In the genomic region with DNA sequence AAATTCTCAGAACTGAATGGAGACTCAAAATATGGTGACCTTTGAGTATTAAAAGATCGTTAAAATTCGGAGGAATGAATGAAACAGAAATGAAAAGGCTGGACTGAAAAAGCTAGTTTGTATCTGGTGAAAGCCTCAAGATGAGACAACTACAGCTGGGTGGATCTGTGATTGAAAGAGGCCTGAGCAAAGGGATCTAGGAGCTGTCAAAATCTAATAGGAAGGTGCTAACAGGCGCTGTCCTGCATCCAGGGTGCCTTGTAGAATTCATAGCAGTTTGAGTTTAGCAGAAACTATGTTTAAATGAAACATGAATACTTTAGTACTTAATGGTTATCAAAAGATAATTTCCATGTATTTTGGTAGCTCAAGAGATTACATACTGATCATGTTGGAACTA, we compare ENCODE assay signal across 8 cellular contexts. TPM values are rescaled to one million over a fixed set of nuclear protein-coding genes. Genes with fewer than 3 reads are reported as not detected.
DNase-seq lines count a peak whose midpoint lies in the region; ATAC-seq and TF ChIP-seq lines count a peak whose summit lies in the region.

No MANE protein-coding gene starts in this region.

- no peak overlapping the region for H2BK120ac ChIP-seq in H9 (ENCODE audit: low read depth, low read length, poor library complexity, severe bottlenecking)

- H3K14ac ChIP-seq in H9 (ENCODE audit: insufficient read depth, low read length) = no peak overlapping the region

- no peak overlapping the region for H2BK5ac ChIP-seq in H9 (ENCODE audit: insufficient read length, low read length)

- H3K9me3 ChIP-seq in H9 (ENCODE audit: control insufficient read depth, low read depth, low read length) (no peaks in the 10 kb centered on the region), T-helper 17 cell (ENCODE audit: control insufficient read depth, low read length, poor library complexity, severe bottlenecking) (no peaks in the 10 kb centered on the region), skeletal muscle tissue (ENCODE audit: control insufficient read depth in 3 of 3, low read length in 3 of 3) (no peaks in the 10 kb centered on the region)

- no peak overlapping the region for H4K5ac ChIP-seq in H9 (ENCODE audit: insufficient read length, low read depth, low read length)

- H3K56ac ChIP-seq in H9 (ENCODE audit: insufficient read length, low read depth, low read length) = no peak overlapping the region

- H4K91ac ChIP-seq in H9 (ENCODE audit: insufficient read length, low read depth, low read length) = no peak overlapping the region

- no peak overlapping the region for H2AFZ ChIP-seq in H9 (ENCODE audit: low read length)

- TF ChIP-seq CTCF in H9 (conservative IDR thresholded peaks at IDR 0.05) (no peak), foreskin fibroblast (IDR thresholded peaks at IDR 0.05; ENCODE audit: low read depth, low read length) (no peak)

- no peaks in the 10 kb centered on the region for H3K36me3 ChIP-seq in skeletal muscle tissue (ENCODE audit: control insufficient read depth in 3 of 3, insufficient read depth in 3 of 3, low read length in 3 of 3)

- no peak overlapping the region for H2BK20ac ChIP-seq in H9 (ENCODE audit: low read depth, low read length, poor library complexity, severe bottlenecking)

- peaks cover 0 to 2% of the 10 kb centered on the region in 2 experiments; a peak in 1 of 5 replicates for H3K9me3 Mint-ChIP-seq in H9

- H2BK12ac ChIP-seq in H9 (ENCODE audit: insufficient read length, low read depth, low read length) = no peak overlapping the region

- no peak overlapping the region for H4K8ac ChIP-seq in H9 (replicated peaks; ENCODE audit: insufficient read length, low read depth, low read length)

- no peak overlapping the region for H3K4ac ChIP-seq in H9 (ENCODE audit: low read depth, low read length)

- H3K27me3 ChIP-seq in H9 (ENCODE audit: insufficient read depth, low read length) (no peaks in the 10 kb centered on the region), skeletal muscle tissue (ENCODE audit: control insufficient read depth in 3 of 3, insufficient read depth in 3 of 3, low read length in 3 of 3) (no peaks in the 10 kb centered on the region)

- no peak overlapping the region for H2BK15ac ChIP-seq in H9 (ENCODE audit: low read depth, low read length)

- DNase-seq in H9 (no peak), T-helper 17 cell (no peak), foreskin fibroblast (no peak), DMS153 treated with DMSO at 0.1 percent for 48 hours (lab: John Stamatoyannopoulos, UW; ENCODE audit: unreplicated experiment) (no peak)
- DNase-seq in stimulated activated naive CD4-positive, alpha-beta T cell (lab: John Stamatoyannopoulos, UW) = no peak

- H3K27me3 Mint-ChIP-seq in H9 (ENCODE audit: low read depth) (peaks cover 1% of the 10 kb centered on the region; the same call in 1 of the 2 replicates), T-helper 17 cell (no peaks in the 10 kb centered on the region)

- H3K9ac ChIP-seq in H9 (ENCODE audit: extremely low read depth, insufficient read length, low read length) = no peak overlapping the region
- peak overlapping the region; percentile 80 to 90 (median 88) for H3K9ac ChIP-seq in skeletal muscle tissue (ENCODE audit: low read depth in 1 of 3, low read length in 3 of 3)

- H3K79me2 ChIP-seq in H9 (ENCODE audit: insufficient read depth, low read length) = peaks cover 53% of the 10 kb centered on the region

- H3T11ph ChIP-seq in H9 (ENCODE audit: low read length) = no peak overlapping the region

- no peaks in the 10 kb centered on the region for H3K4me1 ChIP-seq in H9 (ENCODE audit: insufficient read depth, low read length)
- H3K4me1 ChIP-seq in skeletal muscle tissue (ENCODE audit: control insufficient read depth in 3 of 3, insufficient read depth in 3 of 3, low read length in 3 of 3) = peaks cover 23 to 36% (median 30%) of the 10 kb centered on the region in 3 donors

- WGBS in H9 (ENCODE audit: extremely low coverage, insufficient read length, low lambda C conversion rate) = no CpG with 5 or more reads among the region's 3 CpGs

- no peak overlapping the region for H3K23ac ChIP-seq in H9 (ENCODE audit: insufficient read length, low read depth, low read length)

- H2AK5ac ChIP-seq in H9 (ENCODE audit: insufficient read length, low read length) = no peak overlapping the region

- H3K18ac ChIP-seq in H9 (ENCODE audit: insufficient read length, low read depth, low read length) = no peak overlapping the region

- no peaks in the 10 kb centered on the region for H4K20me1 ChIP-seq in H9 (ENCODE audit: control insufficient read depth, insufficient read depth, insufficient read length)

- H3K36me3 Mint-ChIP-seq in H9 (ENCODE audit: insufficient read depth in 1 of 3, low read depth in 3 of 3) (peaks cover 19 to 30% (median 28%) of the 10 kb centered on the region in 3 experiments), T-helper 17 cell (ENCODE audit: low read depth) (peaks cover 4% of the 10 kb centered on the region)

- peak overlapping the region; percentile 67 for H3K4me2 ChIP-seq in H9 (ENCODE audit: insufficient read depth, insufficient read length, low read length)

- H3K27ac ChIP-seq in H9 (ENCODE audit: insufficient read length, low read depth, low read length) = no peak overlapping the region
- H3K27ac ChIP-seq in skeletal muscle tissue (ENCODE audit: low read depth, low read length) = peak overlapping the region; percentile 86

- H3K23me2 ChIP-seq in H9 (ENCODE audit: insufficient read length, low read depth, low read length, poor library complexity, severe bottlenecking) = no peaks in the 10 kb centered on the region

- peak overlapping the region in 2 of 3 experiments; percentile 28 to 50; a peak in 2 of 7 replicates for H3K27ac Mint-ChIP-seq in H9
- peak overlapping the region; percentile 94 for H3K27ac Mint-ChIP-seq in T-helper 17 cell

- H3K4me3 Mint-ChIP-seq in H9 (peak overlapping the region; percentile 80 to 91), T-helper 17 cell (peak overlapping the region; percentile 91)

- H3K79me1 ChIP-seq in H9 (ENCODE audit: insufficient read depth, low read depth, low read length, poor library complexity, severe bottlenecking) = no peaks in the 10 kb centered on the region

- H3K4me3 ChIP-seq in foreskin fibroblast (ENCODE audit: low read depth in 1 of 2, low read length in 2 of 2) = peak overlapping the region; percentile 71
- H3K4me3 ChIP-seq in skeletal muscle tissue (ENCODE audit: low read length in 3 of 3) = peak overlapping the region; percentile 60 to 80 (median 68)

- no peak for ATAC-seq in T-helper 17 cell
- ATAC-seq in GM18519 (IDR thresholded peaks at IDR 0.05; ENCODE audit: low FRiP score, unreplicated experiment) = no peak
- ATAC-seq in HG03520 (IDR thresholded peaks at IDR 0.05; ENCODE audit: unreplicated experiment) = no peak

- H3K4me1 Mint-ChIP-seq in H9 = peaks cover 32 to 41% of the 10 kb centered on the region in 2 experiments
- H3K4me1 Mint-ChIP-seq in T-helper 17 cell = peaks cover 45% of the 10 kb centered on the region

RNA-seq across cellular contexts. Expression of gene YY1, which starts 2.3 kb away (rescaled TPM):
- 103 and 106 TPM in 2 replicates for total RNA-seq in H9 (2021)
- total RNA-seq in T-helper 17 cell = 10 to 100 TPM; 75.5 to 77.9 TPM
- 39.7 TPM for total RNA-seq in skeletal muscle tissue
